ENCODE assay signal across 11 cellular contexts in the genomic region with DNA sequence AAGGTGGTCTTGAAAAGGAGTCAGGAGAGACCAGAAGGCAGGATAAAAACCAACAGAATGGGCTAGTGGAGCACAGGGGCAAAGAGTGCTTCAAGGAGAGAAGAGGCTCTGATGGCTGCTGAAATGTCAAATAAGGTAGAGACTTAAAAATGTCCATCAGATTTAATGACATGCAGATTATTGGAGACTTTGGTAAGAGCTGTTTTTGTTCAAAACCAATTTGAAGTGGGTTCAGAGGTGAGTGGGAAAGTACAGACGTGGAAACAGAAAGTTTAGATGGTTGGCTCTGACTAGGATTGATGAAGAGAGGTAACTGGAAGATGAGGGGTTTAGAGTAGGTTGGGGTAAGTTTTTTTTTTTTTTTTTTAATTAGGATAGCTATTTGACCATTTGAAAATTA. TPM values are rescaled to one million over a fixed set of nuclear protein-coding genes. Genes with fewer than 3 reads are reported as not detected.
A peak's percentile ranks its signal among the peaks of the same experiment; 100 is the strongest.
DNase-seq lines count a peak whose midpoint lies in the region; ATAC-seq and TF ChIP-seq lines count a peak whose summit lies in the region.
"Had no signal": no experiment of that assay in that cellular context is flagged by ENCODE, and none has a peak within 500 bp of the region (broad histone marks: within the 10 kb centered on the region; RNA-seq: fewer than 3 reads in every experiment).

No MANE protein-coding gene starts in this region.

- no peaks in the 10 kb centered on the region for H3K27me3 ChIP-seq in GM23338 (ENCODE audit: insufficient read depth)
- H3K27me3 ChIP-seq in naive thymus-derived CD4-positive, alpha-beta T cell (ENCODE audit: control insufficient read depth in 2 of 2, insufficient read depth in 2 of 2, low read length in 2 of 2) = no peaks in the 10 kb centered on the region
- H3K27me3 ChIP-seq: esophagus muscularis mucosa had no signal

- POLR2A ChIA-PET in naive thymus-derived CD4-positive, alpha-beta T cell (lab: Charles Lee) = no interaction called here

- H3K4me3 ChIP-seq in GM23338 = no peak overlapping the region
- H3K4me3 ChIP-seq in naive thymus-derived CD4-positive, alpha-beta T cell (ENCODE audit: low read length) = no peak overlapping the region
- H3K4me3 ChIP-seq: esophagus muscularis mucosa, K562 had no signal

- H3K79me2 ChIP-seq in GM23338 (replicated peaks; ENCODE audit: insufficient read depth) = no peaks in the 10 kb centered on the region

- no peak overlapping the region for H3K27ac ChIP-seq in GM23338 (ENCODE audit: low read depth)
- no peak overlapping the region for H3K27ac ChIP-seq in naive thymus-derived CD4-positive, alpha-beta T cell (ENCODE audit: low read depth, low read length)
- H3K27ac ChIP-seq: esophagus muscularis mucosa had no signal

- no peak for TF ChIP-seq CTCF in GM23338 (conservative IDR thresholded peaks at IDR 0.05; ENCODE audit: low read depth in 2 of 2)

- H2AFZ ChIP-seq in GM23338 = no peak overlapping the region

- H3K9me3 Mint-ChIP-seq in GM23338 = no peaks in the 10 kb centered on the region
- no peaks in the 10 kb centered on the region for H3K9me3 Mint-ChIP-seq in naive thymus-derived CD4-positive, alpha-beta T cell

- CTCF ChIA-PET in naive thymus-derived CD4-positive, alpha-beta T cell (lab: Charles Lee) = no interaction called here

- no peaks in the 10 kb centered on the region for H4K20me1 ChIP-seq in GM23338 (replicated peaks; ENCODE audit: insufficient read depth)

- H3F3A ChIP-seq in GM23338 (replicated peaks; ENCODE audit: low read depth) = no peaks in the 10 kb centered on the region

- intact Hi-C loops in naive thymus-derived CD4-positive, alpha-beta T cell (cut with micrococcal nuclease) = loop anchor here in 1 of 2 donors (1.0 to 5.0 kb wide), 8 partner anchors 14 to 1409 kb away; a partner anchor contains a TSS

- H3K4me1 ChIP-seq in GM23338 (ENCODE audit: insufficient read depth) = no peaks in the 10 kb centered on the region
- H3K4me1 ChIP-seq in naive thymus-derived CD4-positive, alpha-beta T cell (ENCODE audit: control insufficient read depth in 2 of 2, insufficient read depth in 2 of 2, low read length in 2 of 2) = peaks cover 0 to 12% of the 10 kb centered on the region in 2 donors
- H3K4me1 ChIP-seq: esophagus muscularis mucosa had no signal

- no peaks in the 10 kb centered on the region for H3K9me3 ChIP-seq in naive thymus-derived CD4-positive, alpha-beta T cell (ENCODE audit: control insufficient read depth in 2 of 3, low read length in 3 of 3)
- H3K9me3 ChIP-seq: esophagus muscularis mucosa had no signal

- ATAC-seq in GM18907 (IDR thresholded peaks at IDR 0.05; ENCODE audit: unreplicated experiment) = peak; percentile 21
- ATAC-seq in GM23338 = no peak
- peak; percentile 9 for ATAC-seq in HG03460 (IDR thresholded peaks at IDR 0.05; ENCODE audit: unreplicated experiment)
- no peak for ATAC-seq in naive thymus-derived CD4-positive, alpha-beta T cell
- ATAC-seq: K562 had no signal

- H3K4me1 Mint-ChIP-seq in GM23338 = peaks cover 3% of the 10 kb centered on the region; the same call in 2 of the 3 replicates
- peaks cover 15 to 47% (median 35%) of the 10 kb centered on the region in 7 donors for H3K4me1 Mint-ChIP-seq in naive thymus-derived CD4-positive, alpha-beta T cell

- no peak overlapping the region; the same call in 2 of the 3 replicates for H3K4me3 Mint-ChIP-seq in GM23338
- peak overlapping the region in 2 of 10 donors; percentile 10 to 68 for H3K4me3 Mint-ChIP-seq in naive thymus-derived CD4-positive, alpha-beta T cell

- no peak overlapping the region for H3K4me2 ChIP-seq in GM23338

- H3K36me3 ChIP-seq in GM23338 (ENCODE audit: insufficient read depth) = peaks cover 5% of the 10 kb centered on the region; the same call in 1 of the 2 replicates
- H3K36me3 ChIP-seq in naive thymus-derived CD4-positive, alpha-beta T cell (ENCODE audit: control insufficient read depth in 2 of 3, insufficient read depth in 3 of 3, low read length in 3 of 3) = peaks cover 0 to 23% (median 0%) of the 10 kb centered on the region in 3 experiments

- no peaks in the 10 kb centered on the region for H3K9me2 ChIP-seq in GM23338 (ENCODE audit: insufficient read depth)

- H3K36me3 Mint-ChIP-seq in GM23338 (ENCODE audit: low read depth) = no peaks in the 10 kb centered on the region; the same call in 1 of the 3 replicates
- H3K36me3 Mint-ChIP-seq in naive thymus-derived CD4-positive, alpha-beta T cell = peaks cover 4 to 43% (median 21%) of the 10 kb centered on the region in 5 donors

- peak overlapping the region; percentile 10; the same call in 1 of the 2 replicates for H3K27ac Mint-ChIP-seq in GM23338
- peak overlapping the region; percentile 14 to 84 (median 48) for H3K27ac Mint-ChIP-seq in naive thymus-derived CD4-positive, alpha-beta T cell

- DNase-seq in GM23338 (ENCODE audit: low spot score) = no peak
- DNase-seq in naive thymus-derived CD4-positive, alpha-beta T cell = no peak
- no peak for DNase-seq in SW 1271 (lab: John Stamatoyannopoulos, UW)
- DNase-seq in AML-193 (lab: John Stamatoyannopoulos, UW) = no peak
- DNase-seq in NCI-H128 (lab: John Stamatoyannopoulos, UW; ENCODE audit: unreplicated experiment) = no peak
- DNase-seq: aorta, posterior cingulate gyrus had no signal

- no peaks in the 10 kb centered on the region for H3K27me3 Mint-ChIP-seq in GM23338 (ENCODE audit: insufficient read depth, low read depth, poor library complexity)
- no peaks in the 10 kb centered on the region for H3K27me3 Mint-ChIP-seq in naive thymus-derived CD4-positive, alpha-beta T cell

TF ChIP-seq in GM23338, 12 proteins besides CTCF, POLR2A, EP300 and RAD21 (continues in another document):
- TF ChIP-seq ZNF331 (CRISPR knock-in tag; IDR thresholded peaks at IDR 0.05; ENCODE audit: low read depth) = no peak
- no peak for TF ChIP-seq CREB1 (CRISPR knock-in tag; IDR thresholded peaks at IDR 0.05; ENCODE audit: low read depth)
- no peak for TF ChIP-seq STAT1 (IDR thresholded peaks at IDR 0.05; ENCODE audit: unreplicated experiment)
- TF ChIP-seq EZH2 (IDR thresholded peaks at IDR 0.05; ENCODE audit: low read depth, unreplicated experiment) = no peak
- TF ChIP-seq, protein P1, sequence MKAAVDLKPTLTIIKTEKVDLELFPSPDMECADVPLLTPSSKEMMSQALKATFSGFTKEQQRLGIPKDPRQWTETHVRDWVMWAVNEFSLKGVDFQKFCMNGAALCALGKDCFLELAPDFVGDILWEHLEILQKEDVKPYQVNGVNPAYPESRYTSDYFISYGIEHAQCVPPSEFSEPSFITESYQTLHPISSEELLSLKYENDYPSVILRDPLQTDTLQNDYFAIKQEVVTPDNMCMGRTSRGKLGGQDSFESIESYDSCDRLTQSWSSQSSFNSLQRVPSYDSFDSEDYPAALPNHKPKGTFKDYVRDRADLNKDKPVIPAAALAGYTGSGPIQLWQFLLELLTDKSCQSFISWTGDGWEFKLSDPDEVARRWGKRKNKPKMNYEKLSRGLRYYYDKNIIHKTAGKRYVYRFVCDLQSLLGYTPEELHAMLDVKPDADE (IDR thresholded peaks at IDR 0.05) = no peak
- TF ChIP-seq ZNF114 (CRISPR knock-in tag; IDR thresholded peaks at IDR 0.05) = no peak

RNA-seq across cellular contexts. Expression of a gene that starts 14.1 kb away (rescaled TPM):
- 30.3 and 33.1 TPM in 2 replicates for total RNA-seq in GM23338 (2014; rRNA removed; shearing (Covaris generic))
- polyA plus RNA-seq in GM23338 (2016; fragmentation: Nextera tagmentation; extraction: Ambion mirVana) = 12.5 and 14.1 TPM in 2 replicates
- total RNA-seq in naive thymus-derived CD4-positive, alpha-beta T cell = 10 to 100 TPM; 23.8 to 50.5 (median 35.9) TPM
- polyA plus RNA-seq in naive thymus-derived CD4-positive, alpha-beta T cell = 10 to 100 TPM; 30.9 to 31.9 TPM

RNA-seq across cellular contexts. Expression of a gene that starts 26.5 kb away (rescaled TPM):
- total RNA-seq in GM23338 (2014; rRNA removed; shearing (Covaris generic)) = 1.3 and 4.4 TPM in 2 replicates
- polyA plus RNA-seq in GM23338 (2016; fragmentation: Nextera tagmentation; extraction: Ambion mirVana) = 1.8 and 1.9 TPM in 2 replicates
- 1 to 10 TPM; 1.6 to 3.0 (median 2.9) TPM for total RNA-seq in naive thymus-derived CD4-positive, alpha-beta T cell
- polyA plus RNA-seq in naive thymus-derived CD4-positive, alpha-beta T cell = 1 to 10 TPM in 1 of 2 donors, under 1 TPM in 1; 0.43 to 1.4 TPM

Comparison
In these comparisons a context has a peak if more than half of its experiments do, and no peak if none do; other contexts are left out.
1. ATAC-seq: peak in GM18907 (single experiment) and HG03460 (single experiment); none in GM23338 (single experiment) and naive thymus-derived CD4-positive, alpha-beta T cell (single experiment).